ENCODE assay signal across 10 cellular contexts in genomic region chr7:77693830-77694583, GRCh38. TPM values are rescaled to one million over a fixed set of nuclear protein-coding genes. Genes with fewer than 3 reads are reported as not detected.
DNase-seq lines count a peak whose midpoint lies in the region; ATAC-seq and TF ChIP-seq lines count a peak whose summit lies in the region.
"Had no signal": no experiment of that assay in that cellular context is flagged by ENCODE, and none has a peak within 500 bp of the region (broad histone marks: within the 10 kb centered on the region; RNA-seq: fewer than 3 reads in every experiment).

No MANE protein-coding gene starts in this region.

- no peak for DNase-seq in activated naive CD4-positive, alpha-beta T cell treated with anti-CD3 and anti-CD28 coated beads, Interleukin-2, amount 50 U/mL, for 16 hours
- DNase-seq in activated B cell treated with CpG ODN at 0.5 μM for 24 hours (no peak), immature natural killer cell (no peak), thyroid gland (no peak), SKM-1 (lab: John Stamatoyannopoulos, UW; ENCODE audit: unreplicated experiment) (no peak), cerebellum (ENCODE audit: low spot score) (no peak)
- DNase-seq: activated naive CD8-positive, alpha-beta T cell treated with anti-CD3 and anti-CD28 coated beads, Interleukin-2, amount 10 ng/mL, durations not matched to agents 7 days and 5 days had no signal

- H3K4me1 Mint-ChIP-seq in activated naive CD4-positive, alpha-beta T cell treated with anti-CD3 and anti-CD28 coated beads, Interleukin-2, amount 50 U/mL, for 24 hours, result peaks cover 44% of the 10 kb centered on the region
- H3K4me1 Mint-ChIP-seq in activated B cell treated with CpG ODN at 0.5 μM for 24 hours (peaks cover 33% of the 10 kb centered on the region), immature natural killer cell (peaks cover 40 to 48% of the 10 kb centered on the region in 2 donors)

- H3K4me1 ChIP-seq in thyroid gland, result peaks cover 8% of the 10 kb centered on the region in 2 donors

- no peaks in the 10 kb centered on the region for H3K36me3 ChIP-seq in thyroid gland

- CTCF ChIA-PET in activated B cell treated with CpG ODN at 0.5 μM for 24 hours (lab: Charles Lee), result no interaction called here

- TF ChIP-seq POLR2A in thyroid gland (IDR thresholded peaks at IDR 0.05), result no peak

- POLR2A ChIA-PET in activated B cell treated with CpG ODN at 0.5 μM for 24 hours (lab: Charles Lee), result interaction anchor here (0.7 kb wide), 1 partner anchor 169 kb away, joined by 5 read pairs; no protein-coding TSS in a partner anchor

- WGBS in thyroid gland, 2 donors, result 84 to 86% methylated on average over 14 of the region's 14 CpGs

- no peaks in the 10 kb centered on the region for H3K9me3 Mint-ChIP-seq in activated naive CD4-positive, alpha-beta T cell treated with anti-CD3 and anti-CD28 coated beads, Interleukin-2, amount 50 U/mL, for 24 hours
- H3K9me3 Mint-ChIP-seq in activated B cell treated with CpG ODN at 0.5 μM for 24 hours (no peaks in the 10 kb centered on the region), immature natural killer cell (no peaks in the 10 kb centered on the region)
- H3K9me3 Mint-ChIP-seq: activated naive CD8-positive, alpha-beta T cell treated with anti-CD3 and anti-CD28 coated beads, Interleukin-2, amount 10 ng/mL, durations not matched to agents 7 days and 5 days had no signal

- no peaks in the 10 kb centered on the region for H3K9me3 ChIP-seq in thyroid gland

- H3K27me3 ChIP-seq in thyroid gland, result no peaks in the 10 kb centered on the region

- H3K4me3 ChIP-seq in thyroid gland (replicated peaks in 1 of 3), result peak overlapping the region in 2 of 3 donors; percentile 27 to 90

- H3K27ac ChIP-seq in thyroid gland, result peak overlapping the region; percentile 41 to 55 (median 53)

- peak overlapping the region; percentile 71 for H3K4me3 Mint-ChIP-seq in activated naive CD4-positive, alpha-beta T cell treated with anti-CD3 and anti-CD28 coated beads, Interleukin-2, amount 50 U/mL, for 24 hours
- H3K4me3 Mint-ChIP-seq in activated B cell treated with CpG ODN at 0.5 μM for 24 hours (peak overlapping the region; percentile 3), immature natural killer cell (peak overlapping the region; percentile 10 to 60 (median 53))

- no peak for ATAC-seq in activated B cell treated with CpG ODN at 0.5 μM for 24 hours (ENCODE audit: low read depth)
- no peak for ATAC-seq in GM21390 (IDR thresholded peaks at IDR 0.05; ENCODE audit: unreplicated experiment)
- ATAC-seq: HCT116 had no signal

- intact Hi-C loops in activated B cell treated with CpG ODN at 0.5 μM for 24 hours (cut with micrococcal nuclease), result no loop called here
- intact Hi-C loops in thyroid gland (cut with DNase I), result no loop called here

- TF ChIP-seq CTCF in activated B cell treated with CpG ODN at 0.5 μM for 24 hours (IDR thresholded peaks at IDR 0.05), result no peak
- no peak for TF ChIP-seq CTCF in thyroid gland (IDR thresholded peaks at IDR 0.05)

- no peaks in the 10 kb centered on the region for H3K27me3 Mint-ChIP-seq in activated naive CD4-positive, alpha-beta T cell treated with anti-CD3 and anti-CD28 coated beads, Interleukin-2, amount 50 U/mL, for 24 hours
- H3K27me3 Mint-ChIP-seq in activated B cell treated with CpG ODN at 0.5 μM for 24 hours (no peaks in the 10 kb centered on the region), immature natural killer cell (ENCODE audit: low read depth in 3 of 3) (peaks cover 9 to 11% (median 11%) of the 10 kb centered on the region in 3 donors)
- H3K27me3 Mint-ChIP-seq: activated naive CD8-positive, alpha-beta T cell treated with anti-CD3 and anti-CD28 coated beads, Interleukin-2, amount 10 ng/mL, durations not matched to agents 7 days and 5 days had no signal

- peaks cover 4% of the 10 kb centered on the region for H3K36me3 Mint-ChIP-seq in activated naive CD4-positive, alpha-beta T cell treated with anti-CD3 and anti-CD28 coated beads, Interleukin-2, amount 50 U/mL, for 24 hours
- H3K36me3 Mint-ChIP-seq in activated B cell treated with CpG ODN at 0.5 μM for 24 hours (ENCODE audit: low read depth) (peaks cover 22% of the 10 kb centered on the region), immature natural killer cell (no peaks in the 10 kb centered on the region)

- H3K27ac Mint-ChIP-seq in activated naive CD4-positive, alpha-beta T cell treated with anti-CD3 and anti-CD28 coated beads, Interleukin-2, amount 50 U/mL, for 24 hours, result no peak overlapping the region
- H3K27ac Mint-ChIP-seq in activated B cell treated with CpG ODN at 0.5 μM for 24 hours, result no peak overlapping the region
- H3K27ac Mint-ChIP-seq in immature natural killer cell, result peak overlapping the region in 3 of 6 donors; percentile 23 to 51 (median 33)

RNA-seq across cellular contexts. Expression of gene RSBN1L, which starts 2.3 kb away (rescaled TPM):
- 24.5 and 25.9 TPM in 2 replicates for total RNA-seq in activated B cell treated with CpG ODN at 0.5 μM for 24 hours
- 10 to 100 TPM in 1 of 3 donors, 1 to 10 TPM in 2; 4.9 to 11.1 (median 6.5) TPM for polyA plus RNA-seq in immature natural killer cell
- 10 to 100 TPM; 30.6 to 43.9 (median 36.9) TPM for total RNA-seq in thyroid gland
- 44.7 TPM for total RNA-seq in cerebellum

Comparison
In these comparisons a context has a peak if more than half of its experiments do, and no peak if none do; other contexts are left out.
1. H3K4me3 Mint-ChIP-seq: peak in every context shown above with its lines; median percentile 71 in activated naive CD4-positive, alpha-beta T cell treated with anti-CD3 and anti-CD28 coated beads, Interleukin-2, amount 50 U/mL, for 24 hours; 53 in immature natural killer cell; 3 in activated B cell treated with CpG ODN at 0.5 μM for 24 hours.